In genomic region chr14:80211143-80212024, GRCh38 we compare ENCODE assay signal across 9 cellular contexts. TPM values are rescaled to one million over a fixed set of nuclear protein-coding genes. Genes with fewer than 3 reads are reported as not detected.
DNase-seq lines count a peak whose midpoint lies in the region; ATAC-seq and TF ChIP-seq lines count a peak whose summit lies in the region.
"Had no signal": no experiment of that assay in that cellular context is flagged by ENCODE, and none has a peak within 500 bp of the region (broad histone marks: within the 10 kb centered on the region; RNA-seq: fewer than 3 reads in every experiment).

Gene DIO2 (minus strand): TSS chr14:80211504. CDS start chr14:80211472, 32 bp downstream.

- no peaks in the 10 kb centered on the region for H3K27me3 ChIP-seq in lower lobe of right lung (ENCODE audit: low read depth)
- no peaks in the 10 kb centered on the region for H3K27me3 ChIP-seq in tibial nerve

- H3K27ac ChIP-seq in caudate nucleus (ENCODE audit: low read depth, low read length) (no peak within 1 kb of the TSS), lower lobe of right lung (no peak within 1 kb of the TSS), tibial nerve (peak within 1 kb of the TSS in 2 of 4 donors; percentile 20 to 53)
- H3K27ac ChIP-seq: SK-N-MC had no signal

- intact Hi-C loops in lower lobe of right lung (cut with DNase I) = no loop called here

- H3K36me3 ChIP-seq in lower lobe of right lung = no peaks in the 10 kb centered on the region
- H3K36me3 ChIP-seq in tibial nerve = no peaks in the 10 kb centered on the region

- no peak for TF ChIP-seq EP300 in tibial nerve (IDR thresholded peaks at IDR 0.05)

- TF ChIP-seq CTCF in lower lobe of right lung (IDR thresholded peaks at IDR 0.05) (no peak), tibial nerve (IDR thresholded peaks at IDR 0.05) (no peak)

- ATAC-seq in HG02981 (IDR thresholded peaks at IDR 0.05; ENCODE audit: unreplicated experiment) (peak; percentile 17), lower lobe of right lung (peak in 1 of 2 donors; percentile 61), HG03442 (IDR thresholded peaks at IDR 0.05; ENCODE audit: unreplicated experiment) (no peak)

- DNase-seq in caudate nucleus (lab: John Stamatoyannopoulos, UW) (peak in 51 of 61 donors; percentile 2 to 73 (median 31)), lower lobe of right lung (no peak), tibial nerve (ENCODE audit: low spot score in 2 of 2) (peak; percentile 26 to 36), HuH-7.5 (ENCODE audit: low spot score) (no peak)
- no peak for DNase-seq in stimulated activated naive CD4-positive, alpha-beta T cell (lab: John Stamatoyannopoulos, UW)
- DNase-seq: stimulated activated CD4-positive, alpha-beta T cell treated with anti-CD3 and anti-CD28 coated beads, Interleukin-2, amount 100 ng/mL, for 48 hours had no signal

- H3K4me3 ChIP-seq in lower lobe of right lung = peak within 1 kb of the TSS; percentile 19
- peak within 1 kb of the TSS in 2 of 4 donors; percentile 22 to 36 for H3K4me3 ChIP-seq in tibial nerve
- H3K4me3 ChIP-seq: SK-N-MC had no signal

- no peaks in the 10 kb centered on the region for H3K4me1 ChIP-seq in lower lobe of right lung
- peaks cover 0 to 20% (median 0%) of the 10 kb centered on the region in 4 donors for H3K4me1 ChIP-seq in tibial nerve

- H3K9me3 ChIP-seq in lower lobe of right lung = no peaks in the 10 kb centered on the region
- H3K9me3 ChIP-seq in tibial nerve = no peaks in the 10 kb centered on the region

- 47 to 49% methylated on average over 17 of the region's 17 CpGs for WGBS in tibial nerve, 2 donors

- TF ChIP-seq POLR2A in tibial nerve (IDR thresholded peaks at IDR 0.05) = peak in 1 of 2 donors; percentile 24

RNA-seq across cellular contexts. Expression of gene DIO2, which starts in this region (rescaled TPM):
- total RNA-seq in lower lobe of right lung (0.62 TPM), tibial nerve (1 to 10 TPM in 3 of 4 donors, under 1 TPM in 1; 0.84 to 5.9 (median 2.8) TPM)

Comparison
In these comparisons a context has a peak if more than half of its experiments do, and no peak if none do; other contexts are left out.
1. DNase-seq: peak in caudate nucleus (51 of 61) and tibial nerve (2 of 2); none in lower lobe of right lung (single experiment), HuH-7.5 (single experiment) and stimulated activated naive CD4-positive, alpha-beta T cell (0 of 6).